Comparison of ENCODE assay signal across 1 cellular context in the genomic region with DNA sequence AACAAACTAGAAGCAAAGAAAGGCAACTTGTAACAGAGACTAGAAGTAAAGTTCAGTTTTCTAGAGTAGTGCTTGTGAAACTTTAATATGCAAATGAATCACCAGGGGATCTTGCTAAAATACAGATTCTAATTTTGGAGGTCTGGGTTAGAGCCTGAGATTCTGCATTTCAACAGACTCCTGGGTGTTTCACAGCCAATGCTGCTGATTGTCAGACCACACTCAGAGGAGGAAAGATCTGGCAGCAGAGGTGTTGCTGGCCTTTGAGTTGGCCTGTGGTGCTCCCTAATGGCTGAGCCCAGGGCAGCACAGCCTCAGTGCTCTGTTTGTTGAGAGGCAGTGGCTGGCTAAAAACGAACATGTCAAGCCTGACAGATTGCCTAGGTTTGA.
TF ChIP-seq lines count a peak whose summit lies in the region.

No MANE protein-coding gene starts in this region.

TF ChIP-seq in K562, 482 proteins besides CTCF, POLR2A, EP300 and RAD21:
- TF ChIP-seq ZNF764 (CRISPR knock-in tag; IDR thresholded peaks at IDR 0.05; ENCODE audit: low read depth) (no peak), SMC3 (conservative IDR thresholded peaks at IDR 0.05; ENCODE audit: insufficient read depth, low read depth, low read length) (0 out of 2 replicates have a peak, but pooled peaks have one; percentile 16), MEIS2 (IDR thresholded peaks at IDR 0.05; ENCODE audit: partially characterized antibody) (peak; percentile 34), ZNF263 (CRISPR knock-in tag; IDR thresholded peaks at IDR 0.05; ENCODE audit: borderline replicate concordance) (peak; percentile 84)
- TF ChIP-seq, protein P1, sequence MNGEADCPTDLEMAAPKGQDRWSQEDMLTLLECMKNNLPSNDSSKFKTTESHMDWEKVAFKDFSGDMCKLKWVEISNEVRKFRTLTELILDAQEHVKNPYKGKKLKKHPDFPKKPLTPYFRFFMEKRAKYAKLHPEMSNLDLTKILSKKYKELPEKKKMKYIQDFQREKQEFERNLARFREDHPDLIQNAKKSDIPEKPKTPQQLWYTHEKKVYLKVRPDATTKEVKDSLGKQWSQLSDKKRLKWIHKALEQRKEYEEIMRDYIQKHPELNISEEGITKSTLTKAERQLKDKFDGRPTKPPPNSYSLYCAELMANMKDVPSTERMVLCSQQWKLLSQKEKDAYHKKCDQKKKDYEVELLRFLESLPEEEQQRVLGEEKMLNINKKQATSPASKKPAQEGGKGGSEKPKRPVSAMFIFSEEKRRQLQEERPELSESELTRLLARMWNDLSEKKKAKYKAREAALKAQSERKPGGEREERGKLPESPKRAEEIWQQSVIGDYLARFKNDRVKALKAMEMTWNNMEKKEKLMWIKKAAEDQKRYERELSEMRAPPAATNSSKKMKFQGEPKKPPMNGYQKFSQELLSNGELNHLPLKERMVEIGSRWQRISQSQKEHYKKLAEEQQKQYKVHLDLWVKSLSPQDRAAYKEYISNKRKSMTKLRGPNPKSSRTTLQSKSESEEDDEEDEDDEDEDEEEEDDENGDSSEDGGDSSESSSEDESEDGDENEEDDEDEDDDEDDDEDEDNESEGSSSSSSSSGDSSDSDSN (IDR thresholded peaks at IDR 0.05; ENCODE audit: borderline replicate concordance in 1 of 2, low read depth in 2 of 2, low read length in 2 of 2): no peak
